Comparison of ENCODE assay signal across 30 cellular contexts in the genomic region with DNA sequence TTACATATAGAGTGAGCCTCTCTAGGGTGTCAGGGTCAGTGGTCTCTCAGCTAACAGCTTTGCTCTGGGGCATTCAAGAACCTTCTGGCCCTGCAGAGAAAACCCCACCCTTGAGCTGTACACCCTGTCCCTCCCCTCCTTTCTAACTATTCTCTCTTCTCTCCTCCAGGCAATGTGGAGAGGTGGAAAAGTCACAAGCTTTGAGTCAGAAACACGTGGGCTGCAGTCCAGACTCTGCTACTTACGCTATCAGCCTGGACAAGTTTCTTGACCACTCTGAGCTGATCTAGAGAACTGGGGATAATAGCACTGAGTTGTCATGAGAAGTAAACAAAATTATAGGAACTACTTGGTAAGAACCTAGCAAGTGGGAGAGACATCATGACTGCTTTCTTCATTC. TPM values are rescaled to one million over a fixed set of nuclear protein-coding genes. Genes with fewer than 3 reads are reported as not detected.
DNase-seq lines count a peak whose midpoint lies in the region; ATAC-seq, FAIRE-seq and TF ChIP-seq lines count a peak whose summit lies in the region.
"Had no signal": no experiment of that assay in that cellular context is flagged by ENCODE, and none has a peak within 500 bp of the region (broad histone marks: within the 10 kb centered on the region; RNA-seq: fewer than 3 reads in every experiment).

No MANE protein-coding gene starts in this region.

- no peak overlapping the region for H3K27ac ChIP-seq in heart left ventricle
- no peak overlapping the region for H3K27ac ChIP-seq in right atrium auricular region
- no peak overlapping the region for H3K27ac ChIP-seq in tibial artery
- H3K27ac ChIP-seq: A549, dorsolateral prefrontal cortex, upper lobe of left lung, VCaP had no signal

- H3K4me3 ChIP-seq in heart left ventricle (no peak overlapping the region), right atrium auricular region (no peak overlapping the region), bronchial epithelial cell (ENCODE audit: low read depth, low read length) (no peak overlapping the region), tibial artery (no peak overlapping the region)
- H3K4me3 ChIP-seq: A549, dorsolateral prefrontal cortex, skin epidermis, upper lobe of left lung had no signal

- DNase-seq in heart left ventricle = no peak
- DNase-seq in right atrium auricular region (ENCODE audit: low spot score) = no peak
- DNase-seq in bronchial epithelial cell (ENCODE audit: low read depth) = peak; percentile 77
- peak; percentile 84 for DNase-seq in iris pigment epithelial cell (ENCODE audit: low read depth)
- DNase-seq in tibial artery = no peak
- DNase-seq in NCI-H2081 treated with DMSO at 0.1 percent for 48 hours (lab: John Stamatoyannopoulos, UW) = no peak
- DNase-seq in stimulated activated CD4-positive, alpha-beta T cell treated with anti-CD3 and anti-CD28 coated beads, Interleukin-4, amount 100 ng/mL, for 24 hours = no peak
- DNase-seq: activated CD4-positive, alpha-beta T cell treated with anti-CD3 and anti-CD28 coated beads, Interleukin-2, amount 10 ng/mL, durations not matched to agents 7 days and 5 days; BE2C; Calu3; dorsolateral prefrontal cortex; glutamatergic neuron; MM.1S; NCI-H146; NCI-H2171 treated with DMSO at 0.1 percent for 48 hours; NCI-H774; stimulated activated CD4-positive, alpha-beta T cell treated with anti-CD3 and anti-CD28 coated beads, Interleukin-2, amount 100 ng/mL, for 24 hours; upper lobe of left lung had no signal

- FAIRE-seq in bronchial epithelial cell (lab: Jason Lieb, UNC) = peak; percentile 77
- FAIRE-seq: A549 had no signal

- TF ChIP-seq POLR2A in heart left ventricle (IDR thresholded peaks at IDR 0.05) = no peak

- H3K4me1 ChIP-seq in heart left ventricle (peaks cover 0 to 4% (median 0%) of the 10 kb centered on the region in 12 donors), right atrium auricular region (peaks cover 0 to 4% of the 10 kb centered on the region in 2 donors), tibial artery (no peaks in the 10 kb centered on the region)
- H3K4me1 ChIP-seq: A549, BE2C, upper lobe of left lung had no signal

- H3K36me3 ChIP-seq in heart left ventricle = no peaks in the 10 kb centered on the region
- H3K36me3 ChIP-seq in right atrium auricular region = no peaks in the 10 kb centered on the region
- H3K36me3 ChIP-seq in bronchial epithelial cell (ENCODE audit: control insufficient read depth, insufficient read depth, low read length) = no peaks in the 10 kb centered on the region
- H3K36me3 ChIP-seq in tibial artery = no peaks in the 10 kb centered on the region
- H3K36me3 ChIP-seq: BE2C, upper lobe of left lung had no signal

- H3K9me3 ChIP-seq in heart left ventricle (no peaks in the 10 kb centered on the region), right atrium auricular region (no peaks in the 10 kb centered on the region), tibial artery (no peaks in the 10 kb centered on the region)
- H3K9me3 ChIP-seq: A549, BE2C, upper lobe of left lung had no signal

- intact Hi-C loops in heart left ventricle (cut with DNase I) (no loop called here), tibial artery (cut with DNase I; ENCODE audit: low total_unique reads) (no loop called here)

- 34 to 45% (median 39%) methylated on average over 2 of the region's 2 CpGs for WGBS in heart left ventricle, 4 donors

- peaks cover 0 to 4% (median 0%) of the 10 kb centered on the region in 9 donors for H3K27me3 ChIP-seq in heart left ventricle
- H3K27me3 ChIP-seq in right atrium auricular region = no peaks in the 10 kb centered on the region
- H3K27me3 ChIP-seq in bronchial epithelial cell (ENCODE audit: control insufficient read depth, insufficient read depth, low read length) = no peaks in the 10 kb centered on the region
- peaks cover 0 to 48% of the 10 kb centered on the region in 2 donors for H3K27me3 ChIP-seq in tibial artery
- H3K27me3 ChIP-seq: BE2C, upper lobe of left lung had no signal

- ATAC-seq in heart left ventricle = peak in 3 of 4 donors; percentile 18 to 31 (median 18)
- no peak for ATAC-seq in GM19351 (IDR thresholded peaks at IDR 0.05; ENCODE audit: unreplicated experiment)
- ATAC-seq: A549, left lobe of liver had no signal

- TF ChIP-seq CTCF in heart left ventricle (IDR thresholded peaks at IDR 0.05) (no peak), right atrium auricular region (IDR thresholded peaks at IDR 0.05) (no peak), bronchial epithelial cell (IDR thresholded peaks at IDR 0.05; ENCODE audit: insufficient read depth, low read length, severe bottlenecking) (no peak), tibial artery (IDR thresholded peaks at IDR 0.05) (no peak)

RNA-seq across cellular contexts. Expression of a gene that starts 10.7 kb away (rescaled TPM):
- 1 to 10 TPM; 1.3 to 6.6 (median 3.1) TPM for total RNA-seq in heart left ventricle
- 1 to 10 TPM; 1.7 to 2.5 TPM for polyA plus RNA-seq in heart left ventricle
- 1 to 10 TPM; 4.4 to 4.6 TPM for total RNA-seq in right atrium auricular region
- 22.1 and 27.8 TPM in 2 replicates for total RNA-seq in bronchial epithelial cell
- total RNA-seq: OCI-LY7 had no signal
- polyA plus RNA-seq: A549, IgD-negative memory B cell had no signal

RNA-seq across cellular contexts. Expression of a gene that starts 23.8 kb away (rescaled TPM):
- under 1 TPM in 1 of 9 donors, not detected in 8; 0.24 TPM for total RNA-seq in heart left ventricle
- not detected for polyA plus RNA-seq in heart left ventricle
- not detected for total RNA-seq in right atrium auricular region
- not detected in 2 replicates for total RNA-seq in bronchial epithelial cell
- total RNA-seq: Calu3, cardiac septum, epithelial cell of proximal tubule, G401, left lobe of liver, neural crest cell, OCI-LY7, progenitor cell of endocrine pancreas had no signal
- polyA plus RNA-seq: A549 had no signal

Comparison
In these comparisons a context has a peak if more than half of its experiments do, and no peak if none do; other contexts are left out.
1. DNase-seq: peak in bronchial epithelial cell (single experiment) and iris pigment epithelial cell (single experiment); none in heart left ventricle (0 of 5), right atrium auricular region (single experiment), tibial artery (0 of 2), NCI-H2081 treated with DMSO at 0.1 percent for 48 hours (single experiment) and stimulated activated CD4-positive, alpha-beta T cell treated with anti-CD3 and anti-CD28 coated beads, Interleukin-4, amount 100 ng/mL, for 24 hours (single experiment).